In the genomic region with DNA sequence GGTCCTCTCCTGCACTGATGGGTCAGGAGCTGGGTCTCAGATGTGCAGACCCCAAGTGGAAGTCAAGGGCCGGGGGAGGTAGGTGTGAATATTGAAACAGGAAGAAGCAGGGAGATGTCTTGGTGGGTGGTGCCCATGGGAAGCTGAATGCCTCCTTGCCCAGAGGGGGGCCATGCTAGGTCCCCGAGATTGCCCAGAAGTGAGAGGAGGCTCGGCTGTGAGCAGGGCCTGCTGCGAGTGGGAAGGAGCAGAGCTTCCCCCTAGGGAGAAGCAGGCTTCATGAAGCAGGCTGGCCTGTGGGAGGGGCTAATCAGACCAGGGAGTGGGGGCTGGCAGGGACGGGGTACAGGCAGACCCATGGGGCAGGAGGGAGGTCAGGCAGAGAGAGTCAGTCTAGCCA, we compare ENCODE assay signal across 29 cellular contexts.
"Had no signal": no experiment of that assay in that cellular context is flagged by ENCODE, and none has a peak within 500 bp of the region (broad histone marks: within the 10 kb centered on the region; RNA-seq: fewer than 3 reads in every experiment).

No MANE protein-coding gene starts in this region.

- H3K27me3 ChIP-seq: MG63 had no signal

- H3K36me3 ChIP-seq: MG63, SJCRH30 had no signal

- H3K9me3 ChIP-seq: MG63, SJCRH30 had no signal

- H3K4me1 ChIP-seq: SJCRH30 had no signal

- FAIRE-seq: RCC 7860 had no signal

- H3K27ac ChIP-seq: PC-9, RWPE1, SJCRH30, SK-N-MC had no signal

- H3K4me3 ChIP-seq: MG63, PC-9, SJCRH30, SK-N-MC had no signal

- H3K4me2 ChIP-seq: PC-9 had no signal

- ATAC-seq: Panc1, Right ventricle myocardium inferior, SK-N-SH treated with all-trans-retinoic acid at 6 μM for 48 hours, T-cell had no signal

- DNase-seq: Kasumi-1, MG63, NCI-H1048, NCI-H1092 treated with DMSO at 0.1 percent for 48 hours, NCI-H1105 treated with DMSO at 0.1 percent for 48 hours, NCI-H1417, NCI-H1436, NCI-H146, NCI-H1694 treated with DMSO at 0.1 percent for 48 hours, NCI-H187 treated with DMSO at 0.1 percent for 48 hours, NCI-H2081, NCI-H2227 treated with DMSO at 0.1 percent for 48 hours, NCI-H345, NCI-H446, NCI-H510A treated with DMSO at 0.1 percent for 48 hours, NCI-H524 treated with DMSO at 0.1 percent for 48 hours, NCI-H526 treated with DMSO at 0.1 percent for 48 hours, NCI-H774, PC-9, SHP77, SIG-M5, SJCRH30, T-cell had no signal

- H3K4me1 Mint-ChIP-seq: T-cell had no signal

- H3K36me3 Mint-ChIP-seq: T-cell had no signal

- H3K4me3 Mint-ChIP-seq: T-cell had no signal

- H3K9me3 Mint-ChIP-seq: T-cell had no signal
